In the genomic region with DNA sequence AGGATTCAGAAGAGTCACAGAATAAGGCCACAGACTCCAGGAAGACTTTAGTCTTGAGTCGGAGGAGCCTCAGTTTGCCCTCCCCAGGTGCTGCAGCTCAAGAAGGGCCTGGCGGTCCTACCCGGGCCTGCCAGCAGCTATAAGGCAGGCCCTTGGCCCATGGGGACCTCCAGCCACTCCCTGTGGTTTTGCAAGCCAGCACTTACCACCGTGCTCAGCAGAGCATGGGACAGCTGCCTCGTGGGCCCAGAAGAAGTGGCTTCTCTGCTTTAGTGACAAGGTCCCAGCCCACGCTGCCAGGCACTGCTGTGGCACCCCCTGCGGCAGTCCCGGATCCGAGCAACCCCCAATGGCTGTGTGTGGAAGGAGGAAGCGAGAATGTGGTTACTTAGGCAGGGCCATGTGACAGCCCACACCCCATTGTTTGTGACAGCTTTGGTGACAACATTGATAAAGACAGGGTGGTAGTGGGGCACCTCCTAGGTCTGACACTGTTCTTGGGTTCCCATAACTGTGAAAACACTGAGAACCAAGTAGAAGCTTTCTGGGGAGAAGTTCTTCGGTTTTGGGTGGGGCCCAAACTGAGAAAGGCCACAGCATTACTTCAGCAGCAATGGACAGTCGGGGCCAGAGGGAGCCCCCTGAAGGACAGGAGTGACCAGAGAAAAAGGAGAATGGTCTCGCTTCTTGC, we compare ENCODE assay signal across 8 cellular contexts. TPM values are rescaled to one million over a fixed set of nuclear protein-coding genes. Genes with fewer than 3 reads are reported as not detected.
DNase-seq lines count a peak whose midpoint lies in the region; ATAC-seq and TF ChIP-seq lines count a peak whose summit lies in the region.

Gene SELPLG (minus strand): TSS at position 361 of the 691 bp plus-strand sequence. CDS start 9,587 bp downstream, outside the sequence.

- DNase-seq in DMS79 treated with DMSO at 0.1 percent for 48 hours (lab: John Stamatoyannopoulos, UW), result peak; percentile 56
- peak; percentile 92 for DNase-seq in activated CD8-positive, alpha-beta T cell treated with anti-CD3 and anti-CD28 coated beads, Interleukin-2, amount 10 ng/mL, durations not matched to agents 7 days and 5 days
- peak; percentile 89 for DNase-seq in Right ventricle myocardium inferior (ENCODE audit: missing footprints)
- DNase-seq in stimulated activated CD4-positive, alpha-beta T cell treated with anti-CD3 and anti-CD28 coated beads, Interleukin-2, amount 100 ng/mL, for 24 hours, result peak; percentile 80 to 82
- no peak for DNase-seq in AG20443 (ENCODE audit: low spot score)
- no peak for DNase-seq in NCI-H524 treated with DMSO at 0.1 percent for 48 hours (lab: John Stamatoyannopoulos, UW)

- peak within 1 kb of the TSS; percentile 62; the same call in 1 of the 2 replicates for H2AFZ ChIP-seq in Loucy (ENCODE audit: low read length)

- intact Hi-C loops in Right ventricle myocardium inferior (cut with DNase I), result no loop called here

- H3K36me3 Mint-ChIP-seq in activated CD8-positive, alpha-beta T cell treated with anti-CD3 and anti-CD28 coated beads, Interleukin-2, amount 10 ng/mL, durations not matched to agents 7 days and 5 days (ENCODE audit: low read depth), result peaks cover 55% of the 10 kb centered on the region

- H3K4me2 ChIP-seq in Loucy (ENCODE audit: low read depth, low read length, poor library complexity, severe bottlenecking), result peak within 1 kb of the TSS; percentile 80

- peak within 1 kb of the TSS; percentile 72 for H3K9ac ChIP-seq in Loucy (ENCODE audit: low read depth, low read length, poor library complexity, severe bottlenecking)

- H3K4me3 ChIP-seq in Loucy (ENCODE audit: low read length, poor library complexity, severe bottlenecking), result peak within 1 kb of the TSS; percentile 50

- 0 out of 2 replicates have a peak, but pooled peaks have one; percentile 17 for TF ChIP-seq CTCF in Loucy (conservative IDR thresholded peaks at IDR 0.05; ENCODE audit: low read length)

- no peaks in the 10 kb centered on the region for H3K9me2 ChIP-seq in Loucy (replicated peaks; ENCODE audit: low read depth, low read length)

- H3K79me2 ChIP-seq in Loucy (ENCODE audit: insufficient read depth, low read length), result peaks cover 3% of the 10 kb centered on the region; the same call in 1 of the 2 replicates

- no peaks in the 10 kb centered on the region for H3K9me3 ChIP-seq in Loucy (ENCODE audit: insufficient read depth, low read depth, low read length)

- H3K4me1 Mint-ChIP-seq in activated CD8-positive, alpha-beta T cell treated with anti-CD3 and anti-CD28 coated beads, Interleukin-2, amount 10 ng/mL, durations not matched to agents 7 days and 5 days (ENCODE audit: low read depth), result peaks cover 63% of the 10 kb centered on the region

- H3K36me3 ChIP-seq in Loucy (ENCODE audit: insufficient read depth, low read length), result no peaks in the 10 kb centered on the region

- CTCF ChIA-PET in activated CD8-positive, alpha-beta T cell treated with anti-CD3 and anti-CD28 coated beads, Interleukin-2, amount 10 ng/mL, durations not matched to agents 7 days and 5 days (lab: Charles Lee), result interaction anchor here (1.3 to 13.3 kb wide), 12 partner anchors 13 to 170 kb away, joined by 3 to 250 read pairs (median 12); partner anchors contain the start of genes ISCU and SART3

- H3K9me3 Mint-ChIP-seq in activated CD8-positive, alpha-beta T cell treated with anti-CD3 and anti-CD28 coated beads, Interleukin-2, amount 10 ng/mL, durations not matched to agents 7 days and 5 days (ENCODE audit: insufficient read depth), result no peaks in the 10 kb centered on the region

- H3K27me3 ChIP-seq in Loucy (ENCODE audit: insufficient read depth, low read length, poor library complexity, severe bottlenecking), result no peaks in the 10 kb centered on the region

- ATAC-seq in GM21529 (IDR thresholded peaks at IDR 0.05; ENCODE audit: unreplicated experiment) (peak; percentile 47), Right ventricle myocardium inferior (peak; percentile 58)
- ATAC-seq in activated CD8-positive, alpha-beta T cell treated with anti-CD3 and anti-CD28 coated beads, Interleukin-2, amount 10 ng/mL, durations not matched to agents 7 days and 5 days, result peak; percentile 59

- peak within 1 kb of the TSS; percentile 99 for H3K27ac Mint-ChIP-seq in activated CD8-positive, alpha-beta T cell treated with anti-CD3 and anti-CD28 coated beads, Interleukin-2, amount 10 ng/mL, durations not matched to agents 7 days and 5 days

- POLR2A ChIA-PET in activated CD8-positive, alpha-beta T cell treated with anti-CD3 and anti-CD28 coated beads, Interleukin-2, amount 10 ng/mL, durations not matched to agents 7 days and 5 days (lab: Charles Lee), result interaction anchor here (1.1 to 10.9 kb wide), 10 partner anchors 8 to 223 kb away, joined by 3 to 121 read pairs (median 5); partner anchors contain the start of genes ISCU, SART3 and SSH1

- peak within 1 kb of the TSS; percentile 100 for H3K4me3 Mint-ChIP-seq in activated CD8-positive, alpha-beta T cell treated with anti-CD3 and anti-CD28 coated beads, Interleukin-2, amount 10 ng/mL, durations not matched to agents 7 days and 5 days

- no peaks in the 10 kb centered on the region for H4K20me1 ChIP-seq in Loucy (ENCODE audit: insufficient read depth, low read length, poor library complexity, severe bottlenecking)

- no peaks in the 10 kb centered on the region for H3K27me3 Mint-ChIP-seq in activated CD8-positive, alpha-beta T cell treated with anti-CD3 and anti-CD28 coated beads, Interleukin-2, amount 10 ng/mL, durations not matched to agents 7 days and 5 days (ENCODE audit: low read depth)

- peaks cover 12% of the 10 kb centered on the region; the same call in 1 of the 2 replicates for H3F3A ChIP-seq in Loucy (ENCODE audit: low read depth)

- peaks cover 87% of the 10 kb centered on the region for H3K4me1 ChIP-seq in Loucy (ENCODE audit: insufficient read depth, low read length, poor library complexity, severe bottlenecking)

RNA-seq across cellular contexts. Expression of gene SELPLG, which starts in this region (rescaled TPM):
- 100 to 1,000 TPM; 144 to 150 TPM for total RNA-seq in activated CD8-positive, alpha-beta T cell treated with anti-CD3 and anti-CD28 coated beads, Interleukin-2, amount 10 ng/mL, durations not matched to agents 7 days and 5 days
- 4.9 TPM for total RNA-seq in Right ventricle myocardium inferior

Comparison
In these comparisons a context has a peak if more than half of its experiments do, and no peak if none do; other contexts are left out.
1. RNA of gene SELPLG (total RNA-seq): 144 to 150 TPM in activated CD8-positive, alpha-beta T cell treated with anti-CD3 and anti-CD28 coated beads, Interleukin-2, amount 10 ng/mL, durations not matched to agents 7 days and 5 days; 4.9 TPM in Right ventricle myocardium inferior (single experiment); every median in the first group is over 10 times any median in the second.
2. DNase-seq: peak in DMS79 treated with DMSO at 0.1 percent for 48 hours (single experiment), activated CD8-positive, alpha-beta T cell treated with anti-CD3 and anti-CD28 coated beads, Interleukin-2, amount 10 ng/mL, durations not matched to agents 7 days and 5 days (single experiment), Right ventricle myocardium inferior (single experiment) and stimulated activated CD4-positive, alpha-beta T cell treated with anti-CD3 and anti-CD28 coated beads, Interleukin-2, amount 100 ng/mL, for 24 hours (2 of 2); none in AG20443 (single experiment) and NCI-H524 treated with DMSO at 0.1 percent for 48 hours (single experiment).
3. Peak in every context shown above with its lines, with median percentiles within 50 percentile points of each other: ATAC-seq.